In genomic region chr11:13448876-13449275, GRCh38 we compare ENCODE assay signal across 15 cellular contexts. TPM values are rescaled to one million over a fixed set of nuclear protein-coding genes. Genes with fewer than 3 reads are reported as not detected.
DNase-seq lines count a peak whose midpoint lies in the region; ATAC-seq and TF ChIP-seq lines count a peak whose summit lies in the region.
"Had no signal": no experiment of that assay in that cellular context is flagged by ENCODE, and none has a peak within 500 bp of the region (broad histone marks: within the 10 kb centered on the region; RNA-seq: fewer than 3 reads in every experiment).

No MANE protein-coding gene starts in this region.

- peak overlapping the region; percentile 76 for H3K27ac Mint-ChIP-seq in activated T-cell treated with anti-CD3 and anti-CD28 coated beads, Interleukin-2, amount 50 U/mL, for 72 hours
- H3K27ac Mint-ChIP-seq: memory B cell had no signal

- TF ChIP-seq CTCF in astrocyte of the spinal cord (IDR thresholded peaks at IDR 0.05; ENCODE audit: low read depth, low read length), result no peak
- no peak for TF ChIP-seq CTCF in right atrium auricular region (IDR thresholded peaks at IDR 0.05)
- no peak for TF ChIP-seq CTCF in uterus (IDR thresholded peaks at IDR 0.05)

- H3K36me3 ChIP-seq in right atrium auricular region (no peaks in the 10 kb centered on the region), uterus (no peaks in the 10 kb centered on the region)

- peaks cover 32% of the 10 kb centered on the region for H3K4me1 Mint-ChIP-seq in activated T-cell treated with anti-CD3 and anti-CD28 coated beads, Interleukin-2, amount 50 U/mL, for 72 hours (ENCODE audit: low read depth)

- H3K27ac ChIP-seq in right atrium auricular region (peak overlapping the region; percentile 50 to 64), uterus (peak overlapping the region; percentile 41 to 63)
- H3K27ac ChIP-seq: foreskin keratinocyte had no signal

- in situ Hi-C loops in astrocyte of the spinal cord (cut with HindIII; ENCODE audit: low sequenced_read_pairs), result no loop called here

- H3K4me3 ChIP-seq in astrocyte of the spinal cord (ENCODE audit: low read depth, low read length) (no peak overlapping the region), right atrium auricular region (no peak overlapping the region), uterus (no peak overlapping the region)

- H3K27me3 Mint-ChIP-seq in activated T-cell treated with anti-CD3 and anti-CD28 coated beads, Interleukin-2, amount 50 U/mL, for 72 hours (ENCODE audit: low read depth), result no peaks in the 10 kb centered on the region
- H3K27me3 Mint-ChIP-seq: memory B cell had no signal

- H3K36me3 Mint-ChIP-seq in activated T-cell treated with anti-CD3 and anti-CD28 coated beads, Interleukin-2, amount 50 U/mL, for 72 hours (ENCODE audit: insufficient read depth in 2 of 2), result peaks cover 4% of the 10 kb centered on the region in 2 donors

- H3K4me3 Mint-ChIP-seq in activated T-cell treated with anti-CD3 and anti-CD28 coated beads, Interleukin-2, amount 50 U/mL, for 72 hours, result no peak overlapping the region
- H3K4me3 Mint-ChIP-seq: memory B cell had no signal

- no peaks in the 10 kb centered on the region for H3K27me3 ChIP-seq in right atrium auricular region
- no peaks in the 10 kb centered on the region for H3K27me3 ChIP-seq in uterus
- H3K27me3 ChIP-seq: foreskin keratinocyte had no signal

- intact Hi-C loops in uterus (cut with DNase I; ENCODE audit: low total_unique reads), result no loop called here

- DNase-seq in activated T-cell treated with anti-CD3 and anti-CD28 coated beads, Interleukin-2, amount 50 U/mL, for 72 hours, result no peak
- DNase-seq in activated T-cell treated with anti-CD3 and anti-CD28 coated beads, Interleukin-2, amount 50 U/mL, for 48 hours, result no peak
- DNase-seq in astrocyte of the spinal cord (ENCODE audit: low read depth, low spot score) (peak; percentile 43), right atrium auricular region (ENCODE audit: low spot score) (no peak), uterus (peak in 1 of 2 donors; percentile 33), DMS 273 (lab: John Stamatoyannopoulos, UW; ENCODE audit: unreplicated experiment) (no peak), kidney tubule cell (ENCODE audit: low spot score) (no peak), EL (no peak)
- DNase-seq: 8988T; activated T-cell treated with anti-CD3 and anti-CD28 coated beads, Interleukin-2, amount 50 U/mL, for 1 hour; DMS53; foreskin keratinocyte; NCI-H2029 had no signal

- no peak for TF ChIP-seq POLR2A in uterus (IDR thresholded peaks at IDR 0.05)

- peaks cover 0 to 4% of the 10 kb centered on the region in 2 donors for H3K9me3 Mint-ChIP-seq in activated T-cell treated with anti-CD3 and anti-CD28 coated beads, Interleukin-2, amount 50 U/mL, for 72 hours

- H3K4me1 ChIP-seq in right atrium auricular region (peaks cover 0 to 13% of the 10 kb centered on the region in 2 donors), uterus (peaks cover 0 to 6% of the 10 kb centered on the region in 2 donors)

- ATAC-seq in activated T-cell treated with anti-CD3 and anti-CD28 coated beads, Interleukin-2, amount 50 U/mL, for 72 hours (replicated peaks in 1 of 2), result no peak
- ATAC-seq: foreskin keratinocyte, Panc1 had no signal

- H3K9me3 ChIP-seq in right atrium auricular region (peaks cover 0 to 5% of the 10 kb centered on the region in 2 donors), uterus (no peaks in the 10 kb centered on the region)

RNA-seq across cellular contexts. Expression of gene BTBD10, which starts 14.1 kb away (rescaled TPM):
- total RNA-seq in activated T-cell treated with anti-CD3 and anti-CD28 coated beads, Interleukin-2, amount 50 U/mL, for 72 hours, result 10 to 100 TPM; 19.8 to 21.5 TPM
- 10 to 100 TPM; 26.1 to 28.0 TPM for total RNA-seq in right atrium auricular region
- 100 to 1,000 TPM in 1 of 4 donors, 10 to 100 TPM in 3; 41.2 to 237 (median 76.7) TPM for total RNA-seq in uterus

RNA-seq across cellular contexts. Expression of gene PTH, which starts 46.9 kb away (rescaled TPM):
- total RNA-seq in activated T-cell treated with anti-CD3 and anti-CD28 coated beads, Interleukin-2, amount 50 U/mL, for 72 hours, result not detected
- total RNA-seq in right atrium auricular region, result not detected
- total RNA-seq in uterus, result not detected
- total RNA-seq: foreskin keratinocyte had no signal
